ENCODE assay signal across 1 cellular context in the genomic region with DNA sequence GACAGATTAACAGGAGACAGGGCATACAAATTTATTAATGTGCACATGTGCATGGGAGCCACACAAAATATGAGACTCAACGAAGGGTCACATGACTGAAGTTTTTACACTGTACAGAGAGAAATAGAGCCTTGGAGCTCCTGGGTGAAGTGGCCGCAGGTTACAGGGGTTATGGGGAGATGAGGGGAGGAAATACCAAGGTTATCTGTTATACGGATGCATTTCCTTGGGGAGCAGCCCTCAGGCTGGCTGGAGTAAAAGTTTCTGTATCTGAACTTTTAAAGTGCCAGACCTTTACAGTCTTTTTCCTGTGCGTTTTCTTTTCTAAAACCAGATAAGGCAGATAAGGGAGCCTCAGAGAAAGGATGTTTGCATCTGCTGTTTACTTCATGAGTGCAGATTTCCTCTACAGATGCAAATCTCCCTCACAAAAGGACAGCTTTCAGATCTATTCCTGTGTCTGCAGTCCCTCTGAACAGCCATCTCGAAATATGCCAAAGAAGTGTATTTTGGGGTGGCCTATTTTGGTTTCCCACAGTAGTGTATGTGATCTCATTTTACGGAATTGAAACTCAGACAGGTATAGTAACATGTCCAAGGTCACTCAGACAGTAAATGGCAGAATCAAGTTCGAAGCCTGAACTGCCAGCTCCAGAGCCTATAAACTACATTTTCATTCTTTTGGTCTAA.
TF ChIP-seq lines count a peak whose summit lies in the region.

No MANE protein-coding gene starts in this region.

TF ChIP-seq in GM12878, 131 proteins besides CTCF, POLR2A, EP300 and RAD21 (continued from another document):
- TF ChIP-seq MAX (IDR thresholded peaks at IDR 0.05; ENCODE audit: low read depth, low read length) (0 out of 2 replicates have a peak, but pooled peaks have one; percentile 8), EED (IDR thresholded peaks at IDR 0.05; ENCODE audit: low read depth) (peak; percentile 79), HDGF (IDR thresholded peaks at IDR 0.05) (no peak), MXI1 (IDR thresholded peaks at IDR 0.05; ENCODE audit: low read depth, low read length) (no peak), YY1 (IDR thresholded peaks at IDR 0.05; ENCODE audit: low read depth, low read length) (peak; percentile 64; the same call in 1 of the 2 replicates), JUNB (IDR thresholded peaks at IDR 0.05) (peak; percentile 65), ZBED1 (IDR thresholded peaks at IDR 0.05; ENCODE audit: borderline replicate concordance) (peak; percentile 95; the same call in 1 of the 2 replicates), ZNF687 (IDR thresholded peaks at IDR 0.05) (no peak), ASH2L (IDR thresholded peaks at IDR 0.05; ENCODE audit: borderline replicate concordance, low read depth) (peak; percentile 44; the same call in 1 of the 2 replicates), ATF7 (IDR thresholded peaks at IDR 0.05; ENCODE audit: low read depth) (peak; percentile 73), SP1 (IDR thresholded peaks at IDR 0.05; ENCODE audit: low read depth, low read length) (peak; percentile 19), SMAD5 (IDR thresholded peaks at IDR 0.05; ENCODE audit: low read depth) (no peak), HDAC2 (IDR thresholded peaks at IDR 0.05) (no peak), RAD51 (IDR thresholded peaks at IDR 0.05) (peak; percentile 49; the same call in 1 of the 2 replicates), KLF5 (IDR thresholded peaks at IDR 0.05; ENCODE audit: partially characterized antibody) (no peak), PAX8 (IDR thresholded peaks at IDR 0.05) (no peak), SREBF2 (IDR thresholded peaks at IDR 0.05; ENCODE audit: low read length) (no peak), EGR1 (IDR thresholded peaks at IDR 0.05; ENCODE audit: borderline replicate concordance in 1 of 2, low read depth in 2 of 2, low read length in 2 of 2) (0 out of 3 replicates have a peak, but pooled peaks of 1 of the 2 experiments have one; percentile 23)
- TF ChIP-seq, protein P1, sequence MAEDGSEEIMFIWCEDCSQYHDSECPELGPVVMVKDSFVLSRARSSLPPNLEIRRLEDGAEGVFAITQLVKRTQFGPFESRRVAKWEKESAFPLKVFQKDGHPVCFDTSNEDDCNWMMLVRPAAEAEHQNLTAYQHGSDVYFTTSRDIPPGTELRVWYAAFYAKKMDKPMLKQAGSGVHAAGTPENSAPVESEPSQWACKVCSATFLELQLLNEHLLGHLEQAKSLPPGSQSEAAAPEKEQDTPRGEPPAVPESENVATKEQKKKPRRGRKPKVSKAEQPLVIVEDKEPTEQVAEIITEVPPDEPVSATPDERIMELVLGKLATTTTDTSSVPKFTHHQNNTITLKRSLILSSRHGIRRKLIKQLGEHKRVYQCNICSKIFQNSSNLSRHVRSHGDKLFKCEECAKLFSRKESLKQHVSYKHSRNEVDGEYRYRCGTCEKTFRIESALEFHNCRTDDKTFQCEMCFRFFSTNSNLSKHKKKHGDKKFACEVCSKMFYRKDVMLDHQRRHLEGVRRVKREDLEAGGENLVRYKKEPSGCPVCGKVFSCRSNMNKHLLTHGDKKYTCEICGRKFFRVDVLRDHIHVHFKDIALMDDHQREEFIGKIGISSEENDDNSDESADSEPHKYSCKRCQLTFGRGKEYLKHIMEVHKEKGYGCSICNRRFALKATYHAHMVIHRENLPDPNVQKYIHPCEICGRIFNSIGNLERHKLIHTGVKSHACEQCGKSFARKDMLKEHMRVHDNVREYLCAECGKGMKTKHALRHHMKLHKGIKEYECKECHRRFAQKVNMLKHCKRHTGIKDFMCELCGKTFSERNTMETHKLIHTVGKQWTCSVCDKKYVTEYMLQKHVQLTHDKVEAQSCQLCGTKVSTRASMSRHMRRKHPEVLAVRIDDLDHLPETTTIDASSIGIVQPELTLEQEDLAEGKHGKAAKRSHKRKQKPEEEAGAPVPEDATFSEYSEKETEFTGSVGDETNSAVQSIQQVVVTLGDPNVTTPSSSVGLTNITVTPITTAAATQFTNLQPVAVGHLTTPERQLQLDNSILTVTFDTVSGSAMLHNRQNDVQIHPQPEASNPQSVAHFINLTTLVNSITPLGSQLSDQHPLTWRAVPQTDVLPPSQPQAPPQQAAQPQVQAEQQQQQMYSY (CRISPR knock-in tag; IDR thresholded peaks at IDR 0.05) = no peak
- TF ChIP-seq, protein P2, sequence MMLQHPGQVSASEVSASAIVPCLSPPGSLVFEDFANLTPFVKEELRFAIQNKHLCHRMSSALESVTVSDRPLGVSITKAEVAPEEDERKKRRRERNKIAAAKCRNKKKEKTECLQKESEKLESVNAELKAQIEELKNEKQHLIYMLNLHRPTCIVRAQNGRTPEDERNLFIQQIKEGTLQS (IDR thresholded peaks at IDR 0.05; ENCODE audit: borderline replicate concordance, extremely low read depth, low read depth, low read length) = no peak
- TF ChIP-seq, protein P3, sequence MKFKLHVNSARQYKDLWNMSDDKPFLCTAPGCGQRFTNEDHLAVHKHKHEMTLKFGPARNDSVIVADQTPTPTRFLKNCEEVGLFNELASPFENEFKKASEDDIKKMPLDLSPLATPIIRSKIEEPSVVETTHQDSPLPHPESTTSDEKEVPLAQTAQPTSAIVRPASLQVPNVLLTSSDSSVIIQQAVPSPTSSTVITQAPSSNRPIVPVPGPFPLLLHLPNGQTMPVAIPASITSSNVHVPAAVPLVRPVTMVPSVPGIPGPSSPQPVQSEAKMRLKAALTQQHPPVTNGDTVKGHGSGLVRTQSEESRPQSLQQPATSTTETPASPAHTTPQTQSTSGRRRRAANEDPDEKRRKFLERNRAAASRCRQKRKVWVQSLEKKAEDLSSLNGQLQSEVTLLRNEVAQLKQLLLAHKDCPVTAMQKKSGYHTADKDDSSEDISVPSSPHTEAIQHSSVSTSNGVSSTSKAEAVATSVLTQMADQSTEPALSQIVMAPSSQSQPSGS (IDR thresholded peaks at IDR 0.05; ENCODE audit: low read length) = peak; percentile 94
